1 cellular context compared by ENCODE assay signal in genomic region chr14:49623941-49624806, GRCh38.
TF ChIP-seq lines count a peak whose summit lies in the region.

No MANE protein-coding gene starts in this region.

TF ChIP-seq in IMR-90, 13 proteins besides CTCF, POLR2A, EP300 and RAD21:
- TF ChIP-seq MAZ (IDR thresholded peaks at IDR 0.05; ENCODE audit: borderline replicate concordance, low read depth, low read length) = no peak
- TF ChIP-seq MXI1 (IDR thresholded peaks at IDR 0.05; ENCODE audit: borderline replicate concordance, low read depth, low read length) = no peak
- no peak for TF ChIP-seq RCOR1 (IDR thresholded peaks at IDR 0.05; ENCODE audit: insufficient replicate concordance, low read length)
- no peak for TF ChIP-seq NFE2L2 (IDR thresholded peaks at IDR 0.05; ENCODE audit: low read depth, low read length)
- TF ChIP-seq SMC3 (IDR thresholded peaks at IDR 0.05; ENCODE audit: low read depth, low read length) = no peak
- TF ChIP-seq FOS (IDR thresholded peaks at IDR 0.05; ENCODE audit: low read depth, low read length) = no peak
- no peak for TF ChIP-seq MAFK (IDR thresholded peaks at IDR 0.05; ENCODE audit: low read depth, low read length)
- no peak for TF ChIP-seq CHD1 (IDR thresholded peaks at IDR 0.05; ENCODE audit: low read depth, low read length)
- no peak for TF ChIP-seq BHLHE40 (IDR thresholded peaks at IDR 0.05; ENCODE audit: low read depth, low read length)
- TF ChIP-seq USF2 (IDR thresholded peaks at IDR 0.05; ENCODE audit: low read depth, low read length) = no peak
- TF ChIP-seq RFX5 (IDR thresholded peaks at IDR 0.05; ENCODE audit: low read depth, low read length) = no peak
- no peak for TF ChIP-seq ELK1 (IDR thresholded peaks at IDR 0.05; ENCODE audit: borderline replicate concordance, low read depth, low read length)
- no peak for TF ChIP-seq CEBPB (IDR thresholded peaks at IDR 0.05; ENCODE audit: low read depth, low read length)
